ENCODE assay signal across 10 cellular contexts in genomic region chr1:94527447-94528031, GRCh38. TPM values are rescaled to one million over a fixed set of nuclear protein-coding genes. Genes with fewer than 3 reads are reported as not detected.
A peak's percentile ranks its signal among the peaks of the same experiment; 100 is the strongest.
DNase-seq lines count a peak whose midpoint lies in the region; ATAC-seq and TF ChIP-seq lines count a peak whose summit lies in the region.
"Had no signal": no experiment of that assay in that cellular context is flagged by ENCODE, and none has a peak within 500 bp of the region (broad histone marks: within the 10 kb centered on the region; RNA-seq: fewer than 3 reads in every experiment).

No MANE protein-coding gene starts in this region.

- in situ Hi-C loops in IMR-90 (cut with MboI; ENCODE audit: low sequenced_read_pairs), result no loop called here

- H3K14ac ChIP-seq in IMR-90 (replicated peaks; ENCODE audit: low read depth, low read length), result no peak overlapping the region

- ATAC-seq in IMR-90 (ENCODE audit: low read depth), result peak; percentile 31
- ATAC-seq in foreskin keratinocyte, result peak; percentile 56
- no peak for ATAC-seq in GM21447 (IDR thresholded peaks at IDR 0.05; ENCODE audit: unreplicated experiment)
- no peak for ATAC-seq in HG03139 (IDR thresholded peaks at IDR 0.05; ENCODE audit: unreplicated experiment)

- H2BK15ac ChIP-seq in IMR-90 (ENCODE audit: low read depth, low read length), result no peak overlapping the region

- no peak overlapping the region for H3K56ac ChIP-seq in IMR-90 (ENCODE audit: extremely low read depth, insufficient read depth, low read length)

- intact Hi-C loops in IMR-90 (cut with micrococcal nuclease), result loop anchor here (5.0 kb wide), 1 partner anchor 515 kb away; no protein-coding TSS in a partner anchor

- peaks cover 36% of the 10 kb centered on the region for H4K20me1 ChIP-seq in IMR-90 (ENCODE audit: insufficient read depth, low read length)

- H3K4me3 ChIP-seq in IMR-90 (ENCODE audit: insufficient read depth, low read depth, low read length), result no peak overlapping the region

- H3K4me1 ChIP-seq in IMR-90 (ENCODE audit: control insufficient read depth, insufficient read depth, low read length) (0 out of 2 replicates have a peak, but pooled peaks cover 1% of the 10 kb centered on the region), foreskin keratinocyte (no peaks in the 10 kb centered on the region)

- no peak overlapping the region for H2BK20ac ChIP-seq in IMR-90 (ENCODE audit: low read depth, low read length)

- dilution Hi-C loops in IMR-90 (cut with HindIII; ENCODE audit: low sequenced_read_pairs, unreplicated experiment), result loop anchor here (25.0 kb wide), 1 partner anchor 260 kb away; no protein-coding TSS in a partner anchor

- peaks cover 7% of the 10 kb centered on the region for H3K9me1 ChIP-seq in IMR-90 (ENCODE audit: insufficient read depth, low read length)

- CTCF ChIA-PET in IMR-90 (lab: Yijun Ruan, JAX), result no interaction called here

- TF ChIP-seq CTCF in IMR-90 (conservative IDR thresholded peaks at IDR 0.05; ENCODE audit: low read depth, low read length), result 0 out of 2 replicates have a peak, but pooled peaks have one; percentile 15
- peak; percentile 49 for TF ChIP-seq CTCF in foreskin keratinocyte (conservative IDR thresholded peaks at IDR 0.05)

- H2AK9ac ChIP-seq in IMR-90 (replicated peaks; ENCODE audit: low read depth, low read length, poor library complexity), result no peak overlapping the region

- TF ChIP-seq POLR2A in IMR-90 (IDR thresholded peaks at IDR 0.05; ENCODE audit: low read depth, low read length), result no peak

- no peak overlapping the region for H4K8ac ChIP-seq in IMR-90 (ENCODE audit: low read depth in 2 of 2, low read length in 2 of 2)

- no peak overlapping the region for H3K4ac ChIP-seq in IMR-90 (ENCODE audit: low read depth, low read length)

- no peak overlapping the region for H3K23ac ChIP-seq in IMR-90 (ENCODE audit: low read depth, low read length)

- no CpG with 5 or more reads among the region's 1 CpG for WGBS in IMR-90 (ENCODE audit: extremely low coverage in 2 of 2, insufficient read length in 1 of 2), 2 experiments

- no peak overlapping the region for H4K5ac ChIP-seq in IMR-90 (ENCODE audit: low read depth, low read length)

- POLR2A ChIA-PET in IMR-90 (lab: Charles Lee; ENCODE audit: unreplicated experiment), result interaction anchor here (4.9 kb wide), 1 partner anchor 14 kb away, joined by 24 read pairs; the partner anchor contains the start of gene F3

- H2AFZ ChIP-seq in IMR-90 (replicated peaks; ENCODE audit: low read length, poor library complexity), result no peak overlapping the region

- H2BK5ac ChIP-seq in IMR-90 (ENCODE audit: low read depth, low read length, poor library complexity, severe bottlenecking), result no peak overlapping the region

- H2AK5ac ChIP-seq in IMR-90 (ENCODE audit: low read depth, low read length), result no peak overlapping the region

- H3K36me3 ChIP-seq in IMR-90 (ENCODE audit: control insufficient read depth, insufficient read depth, low read length), result peaks cover 27% of the 10 kb centered on the region

- H3K27ac ChIP-seq in IMR-90 (ENCODE audit: insufficient read depth, low read length) (no peak overlapping the region), foreskin keratinocyte (no peak overlapping the region)

- DNase-seq in IMR-90 (peak; percentile 62), RPMI7951 (ENCODE audit: low read depth) (peak; percentile 57), foreskin keratinocyte (peak; percentile 86 to 94), retina (peak; percentile 54), NCI-H2029 (lab: John Stamatoyannopoulos, UW) (no peak), NCI-H2196 (lab: John Stamatoyannopoulos, UW; ENCODE audit: unreplicated experiment) (no peak)
- DNase-seq: activated CD4-positive, alpha-beta T cell treated with anti-CD3 and anti-CD28 coated beads, Interleukin-2, amount 50 U/mL, for 4 hours; stimulated activated CD8-positive, alpha-beta memory T cell treated with anti-CD3 and anti-CD28 coated beads, Interleukin-4, amount 100 ng/mL, for 48 hours had no signal

- H3K79me1 ChIP-seq in IMR-90 (ENCODE audit: low read depth in 1 of 2, low read length in 2 of 2), result peaks cover 4 to 12% of the 10 kb centered on the region in 2 experiments; a peak in 3 of 4 replicates

- no peak overlapping the region for H3K9ac ChIP-seq in IMR-90 (ENCODE audit: low read depth, low read length)

- no peak overlapping the region for H2BK120ac ChIP-seq in IMR-90 (ENCODE audit: low read depth, low read length)

- H4K91ac ChIP-seq in IMR-90 (ENCODE audit: insufficient read depth, low read depth, low read length), result no peak overlapping the region

- H3K4me2 ChIP-seq in IMR-90 (ENCODE audit: low read depth, low read length), result no peak overlapping the region

- H3K27me3 ChIP-seq in IMR-90 (ENCODE audit: control insufficient read depth, insufficient read depth, low read length) (no peaks in the 10 kb centered on the region), foreskin keratinocyte (no peaks in the 10 kb centered on the region)

- H3K9me3 ChIP-seq in IMR-90 (ENCODE audit: control insufficient read depth, insufficient read depth, low read length), result no peaks in the 10 kb centered on the region

- TF ChIP-seq RAD21 in IMR-90 (IDR thresholded peaks at IDR 0.05; ENCODE audit: low read length), result peak; percentile 11; the same call in 1 of the 2 replicates

- H3K18ac ChIP-seq in IMR-90 (ENCODE audit: low read depth, low read length), result no peak overlapping the region

- BruUV-seq in IMR-90 (replicated peaks; lab: Mats Ljungman, UMichigan), result no TSS peak

TF ChIP-seq in IMR-90, 13 proteins besides CTCF, POLR2A, EP300 and RAD21:
- TF ChIP-seq ELK1 (IDR thresholded peaks at IDR 0.05; ENCODE audit: borderline replicate concordance, low read depth, low read length) (no peak), RCOR1 (IDR thresholded peaks at IDR 0.05; ENCODE audit: insufficient replicate concordance, low read length) (no peak), MXI1 (IDR thresholded peaks at IDR 0.05; ENCODE audit: borderline replicate concordance, low read depth, low read length) (no peak), CEBPB (IDR thresholded peaks at IDR 0.05; ENCODE audit: low read depth, low read length) (no peak), NFE2L2 (IDR thresholded peaks at IDR 0.05; ENCODE audit: low read depth, low read length) (no peak), MAFK (IDR thresholded peaks at IDR 0.05; ENCODE audit: low read depth, low read length) (no peak), BHLHE40 (IDR thresholded peaks at IDR 0.05; ENCODE audit: low read depth, low read length) (no peak), MAZ (IDR thresholded peaks at IDR 0.05; ENCODE audit: borderline replicate concordance, low read depth, low read length) (no peak), FOS (IDR thresholded peaks at IDR 0.05; ENCODE audit: low read depth, low read length) (no peak), USF2 (IDR thresholded peaks at IDR 0.05; ENCODE audit: low read depth, low read length) (no peak; the same call in 1 of the 2 replicates), SMC3 (IDR thresholded peaks at IDR 0.05; ENCODE audit: low read depth, low read length) (no peak; the same call in 1 of the 2 replicates), RFX5 (IDR thresholded peaks at IDR 0.05; ENCODE audit: low read depth, low read length) (no peak), CHD1 (IDR thresholded peaks at IDR 0.05; ENCODE audit: low read depth, low read length) (no peak)

RNA-seq across cellular contexts. Expression of gene F3, which starts 14.0 kb away (rescaled TPM):
- total RNA-seq in IMR-90 (2012; rRNA removed) (75.6 and 102 TPM in 2 replicates), foreskin keratinocyte (472 and 766 TPM in 2 replicates)
- polyA plus RNA-seq in IMR-90 (2012; rRNA removed) (99.0 and 126 TPM in 2 replicates), foreskin keratinocyte (223 and 404 TPM in 2 replicates)
- polyA plus RNA-seq in IMR-90 (2012; cell fraction: cytosol; rRNA removed), result 45.0 and 45.1 TPM in 2 replicates
- 88.3 and 572 TPM in 2 replicates for polyA plus RNA-seq in IMR-90 (2012; cell fraction: nucleus; rRNA removed; ENCODE audit: low replicate concordance)
- 76.5 and 84.8 TPM in 2 replicates for total RNA-seq in RPMI7951 (2014; rRNA removed; shearing (Covaris generic))

Comparison
In these comparisons a context has a peak if more than half of its experiments do, and no peak if none do; other contexts are left out.
1. ATAC-seq: peak in IMR-90 (single experiment) and foreskin keratinocyte (single experiment); none in GM21447 (single experiment) and HG03139 (single experiment).
2. DNase-seq: peak in IMR-90 (single experiment), RPMI7951 (single experiment), foreskin keratinocyte (2 of 2) and retina (single experiment); none in NCI-H2029 (single experiment) and NCI-H2196 (single experiment).